ENCODE assay signal across 10 cellular contexts in genomic region chr5:169970911-169971436, GRCh38. TPM values are rescaled to one million over a fixed set of nuclear protein-coding genes. Genes with fewer than 3 reads are reported as not detected.
DNase-seq lines count a peak whose midpoint lies in the region; ATAC-seq, FAIRE-seq and TF ChIP-seq lines count a peak whose summit lies in the region.
"Had no signal": no experiment of that assay in that cellular context is flagged by ENCODE, and none has a peak within 500 bp of the region (broad histone marks: within the 10 kb centered on the region; RNA-seq: fewer than 3 reads in every experiment).

No MANE protein-coding gene starts in this region.

- DNase-seq in COLO829 (ENCODE audit: low spot score) (peak; percentile 10), RCC 7860 (ENCODE audit: low spot score) (peak; percentile 92), fibroblast of gingiva (ENCODE audit: low read depth) (peak; percentile 78), omental fat pad (ENCODE audit: low spot score) (no peak), NCI-H2081 (lab: John Stamatoyannopoulos, UW) (no peak), NCI-H2196 treated with DMSO at 0.1 percent for 48 hours (lab: John Stamatoyannopoulos, UW; ENCODE audit: unreplicated experiment) (no peak)
- DNase-seq: DMS79, NCI-H2171 had no signal

- FAIRE-seq in RCC 7860 (lab: Jason Lieb, UNC): peak; percentile 70

- TF ChIP-seq CTCF in omental fat pad (IDR thresholded peaks at IDR 0.05): no peak

- ATAC-seq in omental fat pad (ENCODE audit: low FRiP score): peak; percentile 81
- no peak for ATAC-seq in HG03342 (IDR thresholded peaks at IDR 0.05; ENCODE audit: unreplicated experiment)
- no peak for ATAC-seq in GM19467 (IDR thresholded peaks at IDR 0.05; ENCODE audit: unreplicated experiment)

RNA-seq across cellular contexts. Expression of gene INSYN2B, which starts 9.3 kb away (rescaled TPM):
- total RNA-seq in omental fat pad: 1 to 10 TPM; 1.4 to 8.4 (median 5.4) TPM

Comparison
In these comparisons a context has a peak if more than half of its experiments do, and no peak if none do; other contexts are left out.
1. DNase-seq: peak in COLO829 (single experiment), RCC 7860 (single experiment) and fibroblast of gingiva (single experiment); none in omental fat pad (single experiment), NCI-H2081 (0 of 2) and NCI-H2196 treated with DMSO at 0.1 percent for 48 hours (single experiment).